8 cellular contexts compared by ENCODE assay signal in genomic region chr5:139392678-139393496, GRCh38. TPM values are rescaled to one million over a fixed set of nuclear protein-coding genes. Genes with fewer than 3 reads are reported as not detected.
DNase-seq lines count a peak whose midpoint lies in the region; ATAC-seq, FAIRE-seq and TF ChIP-seq lines count a peak whose summit lies in the region.

No MANE protein-coding gene starts in this region.

- no peak for FAIRE-seq in bronchial epithelial cell (lab: Jason Lieb, UNC)

- TF ChIP-seq CTCF in KMS-11 (conservative IDR thresholded peaks at IDR 0.05; ENCODE audit: low read depth, low read length) = peak; percentile 63
- TF ChIP-seq CTCF in VCaP (conservative IDR thresholded peaks at IDR 0.05) = peak; percentile 85
- peak; percentile 80 for TF ChIP-seq CTCF in bronchial epithelial cell (IDR thresholded peaks at IDR 0.05; ENCODE audit: insufficient read depth, low read length, severe bottlenecking)
- peak; percentile 29 to 69 for TF ChIP-seq CTCF in left lung (IDR thresholded peaks at IDR 0.05)

- H3K27me3 ChIP-seq in KMS-11 (ENCODE audit: insufficient read depth, low read depth) (no peaks in the 10 kb centered on the region), bronchial epithelial cell (ENCODE audit: control insufficient read depth, insufficient read depth, low read length) (no peaks in the 10 kb centered on the region), left lung (peaks cover 16 to 42% of the 10 kb centered on the region in 2 donors)

- intact Hi-C loops in left lung (cut with DNase I) = no loop called here

- H3K27ac ChIP-seq in KMS-11 (peak overlapping the region; percentile 89), VCaP (peak overlapping the region; percentile 61), left lung (peak overlapping the region in 1 of 2 donors; percentile 13)

- H4K20me1 ChIP-seq in KMS-11 (ENCODE audit: insufficient read depth) = no peaks in the 10 kb centered on the region

- H3K36me3 ChIP-seq in KMS-11 (ENCODE audit: insufficient read depth) (no peaks in the 10 kb centered on the region), bronchial epithelial cell (ENCODE audit: control insufficient read depth, insufficient read depth, low read length) (no peaks in the 10 kb centered on the region), left lung (no peaks in the 10 kb centered on the region)

- peak overlapping the region; percentile 63 for H2AFZ ChIP-seq in KMS-11 (ENCODE audit: low read depth)

- ATAC-seq in GM21526 (IDR thresholded peaks at IDR 0.05; ENCODE audit: low FRiP score, unreplicated experiment) = peak; percentile 46
- peak; percentile 68 for ATAC-seq in left lung

- peak overlapping the region; percentile 87 for H3K4me2 ChIP-seq in KMS-11

- H3K4me1 ChIP-seq in KMS-11 (ENCODE audit: low read depth, poor library complexity, severe bottlenecking) (peaks cover 37% of the 10 kb centered on the region), left lung (peaks cover 15 to 54% of the 10 kb centered on the region in 2 donors)

- peak overlapping the region; percentile 93 for H3K9ac ChIP-seq in KMS-11

- H3K4me3 ChIP-seq in KMS-11 (IDR thresholded peaks at IDR 0.05; ENCODE audit: insufficient read depth, low read depth, low read length) = no peak overlapping the region
- H3K4me3 ChIP-seq in bronchial epithelial cell (ENCODE audit: low read depth, low read length) = peak overlapping the region; percentile 43
- peak overlapping the region; percentile 35 to 67 for H3K4me3 ChIP-seq in left lung

- H3K9me3 ChIP-seq in left lung = no peaks in the 10 kb centered on the region

- H3K79me2 ChIP-seq in KMS-11 (ENCODE audit: insufficient read depth, low read depth) = peaks cover 63% of the 10 kb centered on the region

- DNase-seq in ELF-1 (ENCODE audit: low read depth, low spot score) (peak; percentile 89), bronchial epithelial cell (ENCODE audit: low read depth) (peak; percentile 54), left lung (peak; percentile 67 to 95), cortex of kidney (lab: John Stamatoyannopoulos, UW) (no peak)
- DNase-seq in stimulated activated CD8-positive, alpha-beta memory T cell treated with anti-CD3 and anti-CD28 coated beads, Interleukin-15, amount 100 ng/mL, for 24 hours (ENCODE audit: low read depth) = peak; percentile 54

RNA-seq across cellular contexts. Expression of gene PROB1, which starts 2.0 kb away (rescaled TPM):
- total RNA-seq in bronchial epithelial cell (0.51 and 0.53 TPM in 2 replicates), left lung (1 to 10 TPM; 1.7 to 1.8 TPM)

RNA-seq across cellular contexts. Expression of gene MZB1, which starts 3.2 kb away (rescaled TPM):
- total RNA-seq in bronchial epithelial cell (0.13 TPM in 1 of 2 replicates, not detected in the other), left lung (10 to 100 TPM in 1 of 2 donors, 1 to 10 TPM in 1; 8.8 to 10.6 TPM)

RNA-seq across cellular contexts. Expression of gene SLC23A1, which starts 9.8 kb away (rescaled TPM):
- total RNA-seq in bronchial epithelial cell = not detected in 2 replicates
- under 1 TPM in 1 of 2 donors, not detected in 1; 0.84 TPM for total RNA-seq in left lung

RNA-seq across cellular contexts. Expression of gene SPATA24, which starts 11.0 kb away (rescaled TPM):
- total RNA-seq in bronchial epithelial cell (6.1 and 7.3 TPM in 2 replicates), left lung (1 to 10 TPM; 3.6 to 4.3 TPM)

RNA-seq across cellular contexts. Expression of gene DNAJC18, which starts 46.4 kb away (rescaled TPM):
- total RNA-seq in bronchial epithelial cell = 1.2 and 1.6 TPM in 2 replicates
- 10 to 100 TPM; 10.0 to 13.2 TPM for total RNA-seq in left lung
